ENCODE assay signal across 15 cellular contexts in genomic region chr12:24840046-24840800, GRCh38.
A peak's percentile ranks its signal among the peaks of the same experiment; 100 is the strongest.
DNase-seq lines count a peak whose midpoint lies in the region; ATAC-seq and TF ChIP-seq lines count a peak whose summit lies in the region.
"Had no signal": no experiment of that assay in that cellular context is flagged by ENCODE, and none has a peak within 500 bp of the region (broad histone marks: within the 10 kb centered on the region; RNA-seq: fewer than 3 reads in every experiment).

No MANE protein-coding gene starts in this region.

- H3K36me3 ChIP-seq in SJSA1 (peaks cover 27% of the 10 kb centered on the region), lower lobe of right lung (peaks cover 6% of the 10 kb centered on the region)
- H3K36me3 ChIP-seq: ovary, suprapubic skin had no signal

- H3K4me1 ChIP-seq in SJSA1 (replicated peaks) (peaks cover 32% of the 10 kb centered on the region), lower lobe of right lung (peaks cover 23% of the 10 kb centered on the region)

- H3K9me3 Mint-ChIP-seq in activated naive CD4-positive, alpha-beta T cell treated with anti-CD3 and anti-CD28 coated beads, Interleukin-2, amount 50 U/mL, for 24 hours, result no peaks in the 10 kb centered on the region
- H3K9me3 Mint-ChIP-seq in activated naive CD4-positive, alpha-beta T cell treated with anti-CD3 and anti-CD28 coated beads, Interleukin-2, amount 10 ng/mL, durations not matched to agents 7 days and 5 days, result no peaks in the 10 kb centered on the region
- H3K9me3 Mint-ChIP-seq in stimulated activated naive B cell treated with anti-CD40 and anti-IgM and Interleukin-4, amounts not matched to agents 10 μg/mL and 1 μg/mL and 100 μg/mL, for 72 hours, result no peaks in the 10 kb centered on the region

- peaks cover 5% of the 10 kb centered on the region for H3K27me3 Mint-ChIP-seq in activated naive CD4-positive, alpha-beta T cell treated with anti-CD3 and anti-CD28 coated beads, Interleukin-2, amount 50 U/mL, for 24 hours
- no peaks in the 10 kb centered on the region for H3K27me3 Mint-ChIP-seq in activated naive CD4-positive, alpha-beta T cell treated with anti-CD3 and anti-CD28 coated beads, Interleukin-2, amount 10 ng/mL, durations not matched to agents 7 days and 5 days
- H3K27me3 Mint-ChIP-seq in stimulated activated naive B cell treated with anti-CD40 and anti-IgM and Interleukin-4, amounts not matched to agents 10 μg/mL and 1 μg/mL and 100 μg/mL, for 72 hours, result no peaks in the 10 kb centered on the region

- ATAC-seq in stimulated activated naive B cell treated with anti-CD40 and anti-IgM and Interleukin-4, amounts not matched to agents 10 μg/mL and 1 μg/mL and 100 μg/mL, for 72 hours (replicated peaks), result no peak
- ATAC-seq in GM21528 (IDR thresholded peaks at IDR 0.05; ENCODE audit: low FRiP score, unreplicated experiment), result no peak
- ATAC-seq in lower lobe of right lung, result no peak

- H3K27me3 ChIP-seq in SJSA1 (replicated peaks), result no peaks in the 10 kb centered on the region
- H3K27me3 ChIP-seq in lower lobe of right lung (ENCODE audit: low read depth), result no peaks in the 10 kb centered on the region
- H3K27me3 ChIP-seq: ovary had no signal

- intact Hi-C loops in lower lobe of right lung (cut with DNase I), result no loop called here

- CTCF ChIA-PET in activated naive CD4-positive, alpha-beta T cell treated with anti-CD3 and anti-CD28 coated beads, Interleukin-2, amount 10 ng/mL, durations not matched to agents 7 days and 5 days (lab: Charles Lee), result interaction anchor here (3.6 kb wide), 1 partner anchor 12 kb away, joined by 17 read pairs; no protein-coding TSS in a partner anchor

- H3K4me3 ChIP-seq in SJSA1, result no peak overlapping the region
- no peak overlapping the region for H3K4me3 ChIP-seq in epithelial cell of esophagus (ENCODE audit: low read length)
- H3K4me3 ChIP-seq in lower lobe of right lung, result no peak overlapping the region
- H3K4me3 ChIP-seq: ovary, suprapubic skin had no signal

- DNase-seq in activated naive CD4-positive, alpha-beta T cell treated with anti-CD3 and anti-CD28 coated beads, Interleukin-2, amount 10 ng/mL, durations not matched to agents 7 days and 5 days, result no peak
- no peak for DNase-seq in SJSA1 (ENCODE audit: low read depth in 1 of 2, low spot score in 2 of 2)
- DNase-seq in epithelial cell of esophagus (ENCODE audit: low read depth), result peak; percentile 26
- DNase-seq in stimulated activated naive B cell treated with anti-CD40 and anti-IgM and Interleukin-4, amounts not matched to agents 10 μg/mL and 1 μg/mL and 100 μg/mL, for 72 hours, result no peak
- no peak for DNase-seq in NCI-H2196 treated with DMSO at 0.1 percent for 48 hours (lab: John Stamatoyannopoulos, UW; ENCODE audit: unreplicated experiment)
- DNase-seq in lower lobe of right lung, result no peak
- DNase-seq: Kasumi-1, NCI-H2029, NCI-H526 treated with DMSO at 0.1 percent for 48 hours, ovary, T-helper 17 cell had no signal

- H3K36me3 Mint-ChIP-seq in activated naive CD4-positive, alpha-beta T cell treated with anti-CD3 and anti-CD28 coated beads, Interleukin-2, amount 50 U/mL, for 24 hours, result peaks cover 1% of the 10 kb centered on the region
- H3K36me3 Mint-ChIP-seq in activated naive CD4-positive, alpha-beta T cell treated with anti-CD3 and anti-CD28 coated beads, Interleukin-2, amount 10 ng/mL, durations not matched to agents 7 days and 5 days, result no peaks in the 10 kb centered on the region
- peaks cover 2 to 24% of the 10 kb centered on the region in 2 donors for H3K36me3 Mint-ChIP-seq in stimulated activated naive B cell treated with anti-CD40 and anti-IgM and Interleukin-4, amounts not matched to agents 10 μg/mL and 1 μg/mL and 100 μg/mL, for 72 hours

- H3K4me1 Mint-ChIP-seq in activated naive CD4-positive, alpha-beta T cell treated with anti-CD3 and anti-CD28 coated beads, Interleukin-2, amount 50 U/mL, for 24 hours, result peaks cover 22% of the 10 kb centered on the region
- peaks cover 25% of the 10 kb centered on the region for H3K4me1 Mint-ChIP-seq in activated naive CD4-positive, alpha-beta T cell treated with anti-CD3 and anti-CD28 coated beads, Interleukin-2, amount 10 ng/mL, durations not matched to agents 7 days and 5 days
- peaks cover 16 to 22% of the 10 kb centered on the region in 2 donors for H3K4me1 Mint-ChIP-seq in stimulated activated naive B cell treated with anti-CD40 and anti-IgM and Interleukin-4, amounts not matched to agents 10 μg/mL and 1 μg/mL and 100 μg/mL, for 72 hours

- H3K9me3 ChIP-seq in SJSA1 (replicated peaks) (no peaks in the 10 kb centered on the region), lower lobe of right lung (no peaks in the 10 kb centered on the region)
- H3K9me3 ChIP-seq: ovary, suprapubic skin had no signal

- TF ChIP-seq CTCF in epithelial cell of esophagus (IDR thresholded peaks at IDR 0.05; ENCODE audit: insufficient read depth, low read depth, low read length, missing control alignments) (no peak), lower lobe of right lung (IDR thresholded peaks at IDR 0.05) (no peak)

- peak overlapping the region; percentile 87 for H3K27ac Mint-ChIP-seq in activated naive CD4-positive, alpha-beta T cell treated with anti-CD3 and anti-CD28 coated beads, Interleukin-2, amount 50 U/mL, for 24 hours
- H3K27ac Mint-ChIP-seq in activated naive CD4-positive, alpha-beta T cell treated with anti-CD3 and anti-CD28 coated beads, Interleukin-2, amount 10 ng/mL, durations not matched to agents 7 days and 5 days, result no peak overlapping the region
- H3K27ac Mint-ChIP-seq in stimulated activated naive B cell treated with anti-CD40 and anti-IgM and Interleukin-4, amounts not matched to agents 10 μg/mL and 1 μg/mL and 100 μg/mL, for 72 hours, result peak overlapping the region; percentile 85
- H3K27ac Mint-ChIP-seq: T-helper 17 cell had no signal

- peak overlapping the region; percentile 69 for H3K27ac ChIP-seq in SJSA1
- no peak overlapping the region for H3K27ac ChIP-seq in lower lobe of right lung
- H3K27ac ChIP-seq: epithelial cell of prostate, ovary had no signal

- peak overlapping the region; percentile 45 for H3K4me3 Mint-ChIP-seq in activated naive CD4-positive, alpha-beta T cell treated with anti-CD3 and anti-CD28 coated beads, Interleukin-2, amount 50 U/mL, for 24 hours
- no peak overlapping the region for H3K4me3 Mint-ChIP-seq in activated naive CD4-positive, alpha-beta T cell treated with anti-CD3 and anti-CD28 coated beads, Interleukin-2, amount 10 ng/mL, durations not matched to agents 7 days and 5 days
- H3K4me3 Mint-ChIP-seq in stimulated activated naive B cell treated with anti-CD40 and anti-IgM and Interleukin-4, amounts not matched to agents 10 μg/mL and 1 μg/mL and 100 μg/mL, for 72 hours, result no peak overlapping the region
